8 cellular contexts compared by ENCODE assay signal in the genomic region with DNA sequence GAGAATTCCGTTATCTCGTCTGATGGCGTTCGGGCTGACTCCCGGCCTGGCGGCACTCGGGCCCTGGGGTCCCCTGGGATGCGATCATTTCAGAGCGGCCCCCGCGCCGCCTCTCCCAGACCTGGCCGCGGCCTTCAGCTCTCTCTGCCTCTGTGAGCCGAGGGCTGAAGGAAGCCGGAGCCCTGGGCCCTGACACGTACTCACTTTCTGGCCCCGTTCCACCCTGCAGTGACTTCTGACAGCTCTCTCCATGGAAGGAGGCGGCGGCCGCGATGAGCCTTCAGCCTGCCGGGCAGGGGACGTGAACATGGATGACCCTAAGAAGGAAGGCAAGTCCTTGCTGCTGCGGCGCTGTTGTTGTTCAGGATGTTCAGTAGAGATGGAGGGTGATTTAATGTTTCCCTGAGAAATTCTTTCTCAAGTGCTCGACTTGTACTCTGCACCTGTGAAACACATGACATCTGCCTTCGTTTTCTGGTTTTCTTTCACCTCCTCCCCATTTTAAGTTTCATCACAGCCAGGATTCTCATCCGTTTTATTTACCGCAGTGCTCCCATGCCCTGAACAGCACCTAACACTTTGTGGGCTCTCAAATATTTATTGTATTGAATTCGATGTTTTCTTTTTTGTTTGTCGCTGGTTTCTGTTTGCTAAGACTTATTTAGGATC. TPM values are rescaled to one million over a fixed set of nuclear protein-coding genes. Genes with fewer than 3 reads are reported as not detected.
DNase-seq lines count a peak whose midpoint lies in the region; ATAC-seq and TF ChIP-seq lines count a peak whose summit lies in the region.

No MANE protein-coding gene starts in this region.

- DNase-seq in activated CD4-positive, alpha-beta T cell treated with anti-CD3 and anti-CD28 coated beads for 36 hours, result peak; percentile 58
- no peak for DNase-seq in activated CD4-positive, alpha-beta T cell treated with anti-CD3 and anti-CD28 coated beads, Interleukin-2, amount 50 U/mL, for 4 hours
- peak; percentile 82 for DNase-seq in RKO (ENCODE audit: low spot score)
- DNase-seq in dorsolateral prefrontal cortex, result no peak
- DNase-seq in T-helper 9 cell, result no peak
- DNase-seq in posterior vena cava (ENCODE audit: low spot score), result no peak

- POLR2A ChIA-PET in activated CD4-positive, alpha-beta T cell treated with anti-CD3 and anti-CD28 coated beads for 36 hours (lab: Charles Lee), result no interaction called here

- ATAC-seq in activated CD4-positive, alpha-beta T cell treated with anti-CD3 and anti-CD28 coated beads for 36 hours, result peak; percentile 8
- ATAC-seq in HG02884 (IDR thresholded peaks at IDR 0.05; ENCODE audit: unreplicated experiment), result peak; percentile 12

- H3K9ac ChIP-seq in mucosa of rectum (ENCODE audit: low read depth in 1 of 2, low read length in 2 of 2), result peak overlapping the region in 1 of 2 donors; percentile 55

- no peak for TF ChIP-seq CTCF in dorsolateral prefrontal cortex (IDR thresholded peaks at IDR 0.05 in 54 of 56, conservative IDR thresholded peaks at IDR 0.05 in 2 of 56; ENCODE audit: low read depth in 1 of 56, partially characterized antibody in 56 of 56)

- H3K9me3 Mint-ChIP-seq in activated CD4-positive, alpha-beta T cell treated with anti-CD3 and anti-CD28 coated beads for 36 hours (ENCODE audit: low read depth), result no peaks in the 10 kb centered on the region

- H3K4me1 Mint-ChIP-seq in activated CD4-positive, alpha-beta T cell treated with anti-CD3 and anti-CD28 coated beads for 36 hours, result peaks cover 35% of the 10 kb centered on the region

- intact Hi-C loops in activated CD4-positive, alpha-beta T cell treated with anti-CD3 and anti-CD28 coated beads for 36 hours (cut with DNase I, micrococcal nuclease), result loop anchor here (10.0 kb wide), 2 partner anchors 262 to 622 kb away; a partner anchor contains a TSS
- intact Hi-C loops in dorsolateral prefrontal cortex (cut with DNase I) (loop anchor here (5.0 kb wide), 5 partner anchors 35 to 300 kb away; a partner anchor contains a TSS), posterior vena cava (cut with DNase I) (no loop called here)

- no peaks in the 10 kb centered on the region for H3K27me3 ChIP-seq in dorsolateral prefrontal cortex
- no peaks in the 10 kb centered on the region for H3K27me3 ChIP-seq in mucosa of rectum (ENCODE audit: control insufficient read depth in 2 of 2, insufficient read depth in 2 of 2, low read length in 2 of 2)

- peak overlapping the region; percentile 73 for H3K27ac Mint-ChIP-seq in activated CD4-positive, alpha-beta T cell treated with anti-CD3 and anti-CD28 coated beads for 36 hours

- peaks cover 10 to 11% of the 10 kb centered on the region in 2 donors for H3K36me3 ChIP-seq in mucosa of rectum (ENCODE audit: control insufficient read depth in 2 of 2, insufficient read depth in 2 of 2, low read length in 2 of 2)

- CTCF ChIA-PET in activated CD4-positive, alpha-beta T cell treated with anti-CD3 and anti-CD28 coated beads for 36 hours (lab: Charles Lee), result no interaction called here

- H3K9me3 ChIP-seq in mucosa of rectum (ENCODE audit: control insufficient read depth in 2 of 2, low read length in 2 of 2), result no peaks in the 10 kb centered on the region

- H3K4me3 ChIP-seq in dorsolateral prefrontal cortex, result peak overlapping the region; percentile 54 to 100 (median 78)
- peak overlapping the region; percentile 80 to 83 for H3K4me3 ChIP-seq in mucosa of rectum (ENCODE audit: low read length in 2 of 2)

- peaks cover 4% of the 10 kb centered on the region for H3K27me3 Mint-ChIP-seq in activated CD4-positive, alpha-beta T cell treated with anti-CD3 and anti-CD28 coated beads for 36 hours

- peaks cover 15 to 20% of the 10 kb centered on the region in 2 donors for H3K4me1 ChIP-seq in mucosa of rectum (ENCODE audit: control insufficient read depth in 2 of 2, insufficient read depth in 2 of 2, low read length in 2 of 2)

- H3K36me3 Mint-ChIP-seq in activated CD4-positive, alpha-beta T cell treated with anti-CD3 and anti-CD28 coated beads for 36 hours (ENCODE audit: low read depth), result peaks cover 37% of the 10 kb centered on the region

- H3K4me3 Mint-ChIP-seq in activated CD4-positive, alpha-beta T cell treated with anti-CD3 and anti-CD28 coated beads for 36 hours, result peak overlapping the region; percentile 90

- H3K27ac ChIP-seq in dorsolateral prefrontal cortex, result no peak overlapping the region
- H3K27ac ChIP-seq in mucosa of rectum (ENCODE audit: low read depth in 2 of 2, low read length in 2 of 2), result no peak overlapping the region

RNA-seq across cellular contexts. Expression of a gene that starts 0.6 kb away (rescaled TPM):
- total RNA-seq in activated CD4-positive, alpha-beta T cell treated with anti-CD3 and anti-CD28 coated beads for 36 hours, result 10 to 100 TPM; 39.9 to 42.4 TPM
- total RNA-seq in dorsolateral prefrontal cortex (1 to 10 TPM in 12 of 120 experiments, under 1 TPM in 101, not detected in 7; 0.11 to 1.3 (median 0.53) TPM), posterior vena cava (under 1 TPM; 0.19 to 0.48 TPM)

RNA-seq across cellular contexts. Expression of a gene that starts 29.5 kb away (rescaled TPM):
- 1 to 10 TPM; 5.2 to 5.8 TPM for total RNA-seq in activated CD4-positive, alpha-beta T cell treated with anti-CD3 and anti-CD28 coated beads for 36 hours
- 10 to 100 TPM in 105 of 120 experiments, 1 to 10 TPM in 15; 5.5 to 42.2 (median 14.9) TPM for total RNA-seq in dorsolateral prefrontal cortex
- 10 to 100 TPM; 15.4 to 23.8 TPM for total RNA-seq in posterior vena cava

RNA-seq across cellular contexts. Expression of a gene that starts 34.1 kb away (rescaled TPM):
- total RNA-seq in activated CD4-positive, alpha-beta T cell treated with anti-CD3 and anti-CD28 coated beads for 36 hours, result not detected
- total RNA-seq in dorsolateral prefrontal cortex, result under 1 TPM in 71 of 120 experiments, not detected in 49; 0.04 to 0.38 (median 0.10) TPM
- total RNA-seq in posterior vena cava, result under 1 TPM; 0.05 to 0.09 TPM

RNA-seq across cellular contexts. Expression of a gene that starts 38.2 kb away (rescaled TPM):
- 10 to 100 TPM; 61.4 to 75.3 TPM for total RNA-seq in activated CD4-positive, alpha-beta T cell treated with anti-CD3 and anti-CD28 coated beads for 36 hours
- total RNA-seq in dorsolateral prefrontal cortex, result 10 to 100 TPM; 28.6 to 91.0 (median 58.7) TPM
- total RNA-seq in posterior vena cava, result 10 to 100 TPM; 21.2 to 27.2 TPM

RNA-seq across cellular contexts. Expression of a gene that starts 47.2 kb away (rescaled TPM):
- total RNA-seq in activated CD4-positive, alpha-beta T cell treated with anti-CD3 and anti-CD28 coated beads for 36 hours, result 1 to 10 TPM; 8.1 to 8.8 TPM
- total RNA-seq in dorsolateral prefrontal cortex (10 to 100 TPM in 18 of 120 experiments, 1 to 10 TPM in 102; 3.3 to 15.3 (median 7.3) TPM), posterior vena cava (1 to 10 TPM; 3.9 to 4.4 TPM)

Comparison
In these comparisons a context has a peak if more than half of its experiments do, and no peak if none do; other contexts are left out.
1. DNase-seq: peak in activated CD4-positive, alpha-beta T cell treated with anti-CD3 and anti-CD28 coated beads for 36 hours (single experiment) and RKO (single experiment); none in activated CD4-positive, alpha-beta T cell treated with anti-CD3 and anti-CD28 coated beads, Interleukin-2, amount 50 U/mL, for 4 hours (0 of 2), dorsolateral prefrontal cortex (0 of 10), T-helper 9 cell (single experiment) and posterior vena cava (single experiment).
2. RNA of a gene that starts 0.6 kb away (total RNA-seq): 39.9 to 42.4 TPM in activated CD4-positive, alpha-beta T cell treated with anti-CD3 and anti-CD28 coated beads for 36 hours; 0.11 to 1.3 TPM in dorsolateral prefrontal cortex and 0.19 to 0.48 TPM in posterior vena cava; every median in the first group is over 10 times any median in the second.
3. intact Hi-C loops: an anchor here in activated CD4-positive, alpha-beta T cell treated with anti-CD3 and anti-CD28 coated beads for 36 hours (10.0 kb wide) and dorsolateral prefrontal cortex (5.0 kb wide); none called in posterior vena cava.